9 cellular contexts compared by ENCODE assay signal in the genomic region with DNA sequence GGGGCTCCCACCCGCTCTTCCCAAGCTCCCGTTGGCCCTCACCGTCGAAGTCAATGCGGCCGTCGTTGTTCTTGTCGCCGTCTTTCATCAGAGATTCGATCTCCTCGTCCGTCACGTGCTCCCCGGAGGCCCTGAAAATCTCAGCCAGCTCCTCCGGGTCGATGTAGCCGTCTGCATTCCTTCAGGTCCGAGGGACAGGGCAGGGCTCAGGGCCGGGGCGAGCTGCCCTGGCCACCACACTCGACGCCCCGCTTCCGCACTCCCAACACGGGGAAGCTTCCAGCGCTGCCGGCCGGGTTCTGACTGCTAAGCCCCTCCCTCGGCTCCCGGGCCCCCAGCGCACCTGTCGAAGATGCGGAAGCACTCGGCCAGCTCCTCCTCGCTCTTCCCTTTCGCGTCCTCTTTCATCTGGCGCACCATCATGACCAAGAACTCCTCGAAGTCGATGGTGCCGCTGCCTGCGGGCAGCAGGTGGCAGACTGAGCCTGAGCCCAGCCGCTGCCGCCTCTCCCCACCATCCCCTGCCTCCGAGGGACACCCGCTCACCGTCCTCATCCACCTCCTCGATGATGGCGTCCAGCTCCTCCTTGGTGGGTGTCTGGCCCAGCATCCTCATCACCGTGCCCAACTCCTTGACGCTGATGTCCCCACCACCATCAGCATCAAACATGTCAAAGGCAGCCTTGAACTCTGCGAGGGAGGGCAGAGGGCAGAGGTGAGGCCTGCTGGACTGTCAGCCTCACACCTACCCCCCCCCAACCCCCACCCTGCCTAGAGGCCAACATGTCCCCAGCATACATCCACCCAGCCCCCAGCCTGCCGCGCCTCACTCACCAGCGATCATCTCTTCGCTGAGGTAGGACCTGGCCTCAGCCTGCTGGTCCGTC. TPM values are rescaled to one million over a fixed set of nuclear protein-coding genes. Genes with fewer than 3 reads are reported as not detected.
DNase-seq lines count a peak whose midpoint lies in the region; ATAC-seq and TF ChIP-seq lines count a peak whose summit lies in the region.
"Had no signal": no experiment of that assay in that cellular context is flagged by ENCODE, and none has a peak within 500 bp of the region (broad histone marks: within the 10 kb centered on the region; RNA-seq: fewer than 3 reads in every experiment).

No MANE protein-coding gene starts in this region.

- peak overlapping the region; percentile 87 for H3K18ac ChIP-seq in neuronal stem cell (ENCODE audit: low read length)

- peak overlapping the region in 4 of 8 donors; percentile 53 to 77 (median 76) for H3K27ac Mint-ChIP-seq in CD8-positive, alpha-beta memory T cell

- H3K4ac ChIP-seq in neuronal stem cell (ENCODE audit: low read length) = peak overlapping the region; percentile 76

- DNase-seq in CD8-positive, alpha-beta memory T cell = peak; percentile 32 to 67 (median 41)
- DNase-seq in activated CD8-positive, alpha-beta memory T cell treated with anti-CD3 and anti-CD28 coated beads, Interleukin-2, amount 50 U/mL, for 48 hours = peak; percentile 75
- no peak for DNase-seq in esophagus squamous epithelium (lab: John Stamatoyannopoulos, UW)
- DNase-seq in neuronal stem cell (ENCODE audit: low spot score) = no peak
- peak in 1 of 2 donors; percentile 43 for DNase-seq in uterus
- no peak for DNase-seq in NCI-H2107 (lab: John Stamatoyannopoulos, UW)

- peak overlapping the region; percentile 61 for H2BK120ac ChIP-seq in neuronal stem cell (ENCODE audit: low read depth, low read length)

- peak overlapping the region; percentile 39 for H3K4me3 ChIP-seq in CD8-positive, alpha-beta memory T cell (ENCODE audit: low read length)
- H3K4me3 ChIP-seq in esophagus squamous epithelium = peak overlapping the region; percentile 9 to 44 (median 28)
- H3K4me3 ChIP-seq in neuronal stem cell (ENCODE audit: low read length in 2 of 2) = peak overlapping the region in 1 of 2 donors; percentile 10
- peak overlapping the region in 1 of 2 donors; percentile 3 for H3K4me3 ChIP-seq in uterus

- no peaks in the 10 kb centered on the region for H3K9me3 Mint-ChIP-seq in CD8-positive, alpha-beta memory T cell

- no peak overlapping the region for H3K9ac ChIP-seq in neuronal stem cell (ENCODE audit: low read depth, low read length, poor library complexity)

- H3K79me1 ChIP-seq in neuronal stem cell (ENCODE audit: low read depth, low read length) = no peaks in the 10 kb centered on the region

- peak overlapping the region; percentile 63 for H3K14ac ChIP-seq in neuronal stem cell (ENCODE audit: low read length)

- no peak overlapping the region for H3K27ac ChIP-seq in CD8-positive, alpha-beta memory T cell (ENCODE audit: low read depth, low read length)
- peak overlapping the region in 1 of 4 donors; percentile 12 for H3K27ac ChIP-seq in esophagus squamous epithelium
- no peak overlapping the region for H3K27ac ChIP-seq in neuronal stem cell (replicated peaks; ENCODE audit: low read length)
- H3K27ac ChIP-seq in uterus = no peak overlapping the region

- peak; percentile 32; the same call in 1 of the 2 replicates for TF ChIP-seq CTCF in LNCAP (IDR thresholded peaks at IDR 0.05)
- TF ChIP-seq CTCF in esophagus squamous epithelium (IDR thresholded peaks at IDR 0.05) = peak; percentile 10 to 49 (median 34)
- TF ChIP-seq CTCF in uterus (IDR thresholded peaks at IDR 0.05) = peak in 3 of 4 experiments; percentile 41 to 50 (median 47)

- CTCF ChIA-PET in CD8-positive, alpha-beta memory T cell (lab: Charles Lee) = interaction anchor here (0.8 to 1.8 kb wide), 11 partner anchors 8 to 190 kb away, joined by 3 to 6 read pairs (median 4); a partner anchor contains a TSS

- no peaks in the 10 kb centered on the region for H3K4me1 ChIP-seq in CD8-positive, alpha-beta memory T cell (ENCODE audit: insufficient read depth, low read length)
- H3K4me1 ChIP-seq in esophagus squamous epithelium (peaks cover 18 to 53% (median 25%) of the 10 kb centered on the region in 3 donors), neuronal stem cell (ENCODE audit: control insufficient read depth in 2 of 2, insufficient read depth in 1 of 2, low read depth in 1 of 2, low read length in 2 of 2) (peaks cover 9 to 15% of the 10 kb centered on the region in 2 donors), uterus (peaks cover 0 to 8% of the 10 kb centered on the region in 2 donors)

- no peak overlapping the region for H4K91ac ChIP-seq in neuronal stem cell (ENCODE audit: low read depth, low read length, poor library complexity)

- H3K23ac ChIP-seq in neuronal stem cell (ENCODE audit: low read depth, low read length, poor library complexity) = peak overlapping the region; percentile 95

- POLR2A ChIA-PET in CD8-positive, alpha-beta memory T cell (lab: Charles Lee) = interaction anchor here (0.6 to 1.1 kb wide), 3 partner anchors 10 to 503 kb away, joined by 3 to 5 read pairs (median 4); a partner anchor contains a TSS

- no peaks in the 10 kb centered on the region for H3K36me3 Mint-ChIP-seq in CD8-positive, alpha-beta memory T cell

- peak overlapping the region; percentile 46 to 88 (median 78) for H3K4me3 Mint-ChIP-seq in CD8-positive, alpha-beta memory T cell

- H3K27me3 Mint-ChIP-seq in CD8-positive, alpha-beta memory T cell = peaks cover 20 to 38% of the 10 kb centered on the region in 2 donors

- WGBS in esophagus squamous epithelium, 2 donors = 12 to 29% methylated on average over 24 to 42 of the region's 57 CpGs
- WGBS in neuronal stem cell (ENCODE audit: extremely low coverage in 2 of 2, insufficient read length in 2 of 2, insufficient replicate concordance in 1 of 2), 2 donors = no CpG with 5 or more reads among the region's 57 CpGs

- TF ChIP-seq POLR2A in esophagus squamous epithelium (IDR thresholded peaks at IDR 0.05) (no peak), uterus (IDR thresholded peaks at IDR 0.05) (no peak)

- H2BK5ac ChIP-seq in neuronal stem cell (ENCODE audit: low read length) = peak overlapping the region; percentile 39

- intact Hi-C loops in esophagus squamous epithelium (cut with DNase I) = no loop called here
- intact Hi-C loops in uterus (cut with DNase I; ENCODE audit: low total_unique reads) = no loop called here

- H2BK15ac ChIP-seq in neuronal stem cell (ENCODE audit: low read length) = peak overlapping the region; percentile 64

- peak overlapping the region; percentile 23 for H4K8ac ChIP-seq in neuronal stem cell (ENCODE audit: low read depth, low read length)

- peak overlapping the region; percentile 81 for H2AK5ac ChIP-seq in neuronal stem cell (ENCODE audit: low read depth, low read length)

- no peaks in the 10 kb centered on the region for H3K36me3 ChIP-seq in CD8-positive, alpha-beta memory T cell (ENCODE audit: insufficient read depth, low read length)
- no peaks in the 10 kb centered on the region for H3K36me3 ChIP-seq in esophagus squamous epithelium
- no peaks in the 10 kb centered on the region for H3K36me3 ChIP-seq in neuronal stem cell (replicated peaks in 1 of 2; ENCODE audit: control insufficient read depth in 2 of 2, insufficient read depth in 2 of 2, low read length in 2 of 2)
- no peaks in the 10 kb centered on the region for H3K36me3 ChIP-seq in uterus

- peak overlapping the region; percentile 23 for H3K4me2 ChIP-seq in neuronal stem cell (ENCODE audit: insufficient read depth, low read length, poor library complexity, severe bottlenecking)

- no peaks in the 10 kb centered on the region for H3K9me3 ChIP-seq in CD8-positive, alpha-beta memory T cell (ENCODE audit: low read length)
- H3K9me3 ChIP-seq in esophagus squamous epithelium = no peaks in the 10 kb centered on the region
- peaks cover 0 to 3% of the 10 kb centered on the region in 2 donors for H3K9me3 ChIP-seq in neuronal stem cell (replicated peaks in 1 of 2; ENCODE audit: control insufficient read depth in 2 of 2, insufficient read depth in 1 of 2, low read depth in 1 of 2, low read length in 2 of 2)
- no peaks in the 10 kb centered on the region for H3K9me3 ChIP-seq in uterus

- H3K4me1 Mint-ChIP-seq in CD8-positive, alpha-beta memory T cell = peaks cover 10 to 27% (median 12%) of the 10 kb centered on the region in 3 donors

- H2BK12ac ChIP-seq in neuronal stem cell (ENCODE audit: low read length) = peak overlapping the region; percentile 98

- H3K27me3 ChIP-seq in CD8-positive, alpha-beta memory T cell (ENCODE audit: insufficient read depth, low read length, poor library complexity, severe bottlenecking) = peaks cover 13% of the 10 kb centered on the region
- H3K27me3 ChIP-seq in esophagus squamous epithelium = peaks cover 0 to 31% (median 0%) of the 10 kb centered on the region in 4 donors
- H3K27me3 ChIP-seq in neuronal stem cell (ENCODE audit: control insufficient read depth in 3 of 3, insufficient read depth in 3 of 3, low read depth in 1 of 3, low read length in 3 of 3) = peaks cover 0 to 24% (median 3%) of the 10 kb centered on the region in 3 experiments
- no peaks in the 10 kb centered on the region for H3K27me3 ChIP-seq in uterus

- no peak for ATAC-seq in HG03457 (IDR thresholded peaks at IDR 0.05; ENCODE audit: unreplicated experiment)

- peak overlapping the region; percentile 77 for H2AFZ ChIP-seq in neuronal stem cell (ENCODE audit: low read length)

RNA-seq across cellular contexts. Expression of a gene that starts 2.9 kb away (rescaled TPM):
- not detected for total RNA-seq in CD8-positive, alpha-beta memory T cell
- 0.36 TPM for polyA plus RNA-seq in CD8-positive, alpha-beta memory T cell
- total RNA-seq in esophagus squamous epithelium (1 to 10 TPM in 1 of 4 donors, not detected in 3; 1.1 TPM), uterus (1 to 10 TPM in 1 of 4 donors, under 1 TPM in 1, not detected in 2; 0.59 to 1.3 TPM)
- polyA plus RNA-seq in neuronal stem cell (2013, experiment 1 of 2) = 0.40 TPM
- polyA plus RNA-seq in neuronal stem cell (2013, experiment 2 of 2) = 0.60 TPM
- total RNA-seq: HT1080 had no signal

RNA-seq across cellular contexts. Expression of a gene that starts 9.4 kb away (rescaled TPM):
- 1 to 10 TPM; 1.2 to 1.3 TPM for total RNA-seq in CD8-positive, alpha-beta memory T cell
- polyA plus RNA-seq in CD8-positive, alpha-beta memory T cell = 3.4 TPM
- total RNA-seq in esophagus squamous epithelium (10 to 100 TPM; 21.2 to 43.2 (median 37.4) TPM), uterus (100 to 1,000 TPM in 1 of 4 donors, 10 to 100 TPM in 3; 56.5 to 145 (median 63.2) TPM)
- 8.8 TPM for polyA plus RNA-seq in neuronal stem cell (2013, experiment 1 of 2)
- 9.3 TPM for polyA plus RNA-seq in neuronal stem cell (2013, experiment 2 of 2)

RNA-seq across cellular contexts. Expression of a gene that starts 11.7 kb away (rescaled TPM):
- total RNA-seq in CD8-positive, alpha-beta memory T cell = 100 to 1,000 TPM; 124 to 130 TPM
- polyA plus RNA-seq in CD8-positive, alpha-beta memory T cell = not detected
- total RNA-seq in esophagus squamous epithelium = 10 to 100 TPM; 17.4 to 54.4 (median 31.2) TPM
- polyA plus RNA-seq in neuronal stem cell (2013, experiment 1 of 2) = 545 TPM
- polyA plus RNA-seq in neuronal stem cell (2013, experiment 2 of 2) = 552 TPM
- total RNA-seq in uterus = 10 to 100 TPM in 1 of 4 donors, not detected in 3; 12.4 TPM

RNA-seq across cellular contexts. Expression of a gene that starts 32.4 kb away (rescaled TPM):
- total RNA-seq in CD8-positive, alpha-beta memory T cell = 10 to 100 TPM; 33.4 to 37.1 TPM
- polyA plus RNA-seq in CD8-positive, alpha-beta memory T cell = 26.8 TPM
- total RNA-seq in esophagus squamous epithelium (10 to 100 TPM; 13.9 to 23.1 (median 20.3) TPM), uterus (10 to 100 TPM; 11.2 to 29.8 (median 17.1) TPM)
- 39.9 TPM for polyA plus RNA-seq in neuronal stem cell (2013, experiment 1 of 2)
- 38.2 TPM for polyA plus RNA-seq in neuronal stem cell (2013, experiment 2 of 2)

RNA-seq across cellular contexts. Expression of a gene that starts 32.5 kb away (rescaled TPM):
- not detected for total RNA-seq in CD8-positive, alpha-beta memory T cell
- polyA plus RNA-seq in CD8-positive, alpha-beta memory T cell = not detected
- total RNA-seq in esophagus squamous epithelium (1 to 10 TPM in 1 of 4 donors, not detected in 3; 1.3 TPM), uterus (1 to 10 TPM in 1 of 4 donors, not detected in 3; 2.0 TPM)
- polyA plus RNA-seq in neuronal stem cell (2013, experiment 1 of 2) = 0.32 TPM
- polyA plus RNA-seq in neuronal stem cell (2013, experiment 2 of 2) = 0.30 TPM

Comparison
In these comparisons a context has a peak if more than half of its experiments do, and no peak if none do; other contexts are left out.
1. DNase-seq: peak in CD8-positive, alpha-beta memory T cell (5 of 5) and activated CD8-positive, alpha-beta memory T cell treated with anti-CD3 and anti-CD28 coated beads, Interleukin-2, amount 50 U/mL, for 48 hours (single experiment); none in esophagus squamous epithelium (single experiment), neuronal stem cell (single experiment) and NCI-H2107 (single experiment).
2. RNA of a gene that starts 9.4 kb away (total RNA-seq): 56.5 to 145 TPM in uterus and 21.2 to 43.2 TPM in esophagus squamous epithelium; 1.2 to 1.3 TPM in CD8-positive, alpha-beta memory T cell; every median in the first group is over 4 times any median in the second.
3. Peak in every context shown above with its lines, with median percentiles within 50 percentile points of each other: CTCF ChIP-seq.